Comparison of ENCODE assay signal across 21 cellular contexts in genomic region chr3:64392001-64392400, GRCh38.
"Had no signal": no experiment of that assay in that cellular context is flagged by ENCODE, and none has a peak within 500 bp of the region (broad histone marks: within the 10 kb centered on the region; RNA-seq: fewer than 3 reads in every experiment).

No MANE protein-coding gene starts in this region.

- H3K9me3 ChIP-seq: colonic mucosa, heart left ventricle, lower lobe of right lung, neutrophil, tibial nerve, vagina had no signal

- H3K4me3 ChIP-seq: colonic mucosa, heart left ventricle, lower lobe of right lung, skin epidermis, tibial nerve, vagina had no signal

- ATAC-seq: activated CD4-positive, CD25-positive, alpha-beta regulatory T cell treated with anti-CD3 and anti-CD28 coated beads, Interleukin-2, amount 50 U/mL, for 24 hours; left colon; lower lobe of right lung; naive thymus-derived CD8-positive, alpha-beta T cell had no signal

- DNase-seq: activated CD4-positive, alpha-beta T cell treated with anti-CD3 and anti-CD28 coated beads, Interleukin-2, amount 50 U/mL, for 4 hours; activated naive CD4-positive, alpha-beta T cell; activated T-cell treated with anti-CD3 and anti-CD28 coated beads for 4 hours; caudate nucleus; colonic mucosa; foreskin melanocyte; heart left ventricle; left colon; lower lobe of right lung; naive thymus-derived CD8-positive, alpha-beta T cell; posterior cingulate gyrus; stimulated activated CD4-positive, alpha-beta T cell treated with anti-CD3 and anti-CD28 coated beads, Interleukin-15, amount 100 ng/mL, for 24 hours; stimulated activated CD4-positive, alpha-beta T cell treated with anti-CD3 and anti-CD28 coated beads, Interleukin-4, amount 100 ng/mL, for 1 hour; stimulated activated naive CD4-positive, alpha-beta T cell; SW 1271 had no signal

- H3K27me3 ChIP-seq: colonic mucosa, heart left ventricle, neutrophil, tibial nerve, vagina had no signal

- FAIRE-seq: endometrium had no signal

- H3K4me1 ChIP-seq: colonic mucosa, heart left ventricle, lower lobe of right lung, tibial nerve, vagina had no signal

- H3K36me3 ChIP-seq: colonic mucosa, heart left ventricle, lower lobe of right lung, neutrophil, tibial nerve, vagina had no signal

- H3K27ac ChIP-seq: colonic mucosa, heart left ventricle, lower lobe of right lung, neutrophil, skin epidermis, tibial nerve, vagina had no signal
